17 cellular contexts compared by ENCODE assay signal in genomic region chr3:49333091-49333490, GRCh38. TPM values are rescaled to one million over a fixed set of nuclear protein-coding genes. Genes with fewer than 3 reads are reported as not detected.
DNase-seq lines count a peak whose midpoint lies in the region; ATAC-seq and TF ChIP-seq lines count a peak whose summit lies in the region.
"Had no signal": no experiment of that assay in that cellular context is flagged by ENCODE, and none has a peak within 500 bp of the region (broad histone marks: within the 10 kb centered on the region; RNA-seq: fewer than 3 reads in every experiment).

No MANE protein-coding gene starts in this region.

- H3K9me3 ChIP-seq in psoas muscle: no peaks in the 10 kb centered on the region
- H3K9me3 ChIP-seq: transverse colon had no signal

- 75 to 94% (median 88%) methylated on average over 3 of the region's 3 CpGs for WGBS in psoas muscle, 3 donors

- no peak overlapping the region for H3K4me3 ChIP-seq in Jurkat, Clone E6-1 (ENCODE audit: low read length)
- no peak overlapping the region for H3K4me3 ChIP-seq in psoas muscle
- H3K4me3 ChIP-seq: transverse colon had no signal

- intact Hi-C loops in psoas muscle (cut with DNase I): no loop called here

- no peaks in the 10 kb centered on the region for H3K27me3 ChIP-seq in psoas muscle (ENCODE audit: insufficient read depth in 3 of 3, low read length in 2 of 3)
- H3K27me3 ChIP-seq: transverse colon had no signal

- peak overlapping the region; percentile 80 for H3K27ac ChIP-seq in caudate nucleus (ENCODE audit: low read depth, low read length)
- peak overlapping the region; percentile 38 for H3K27ac ChIP-seq in psoas muscle

- peaks cover 12 to 92% of the 10 kb centered on the region in 2 donors for H3K36me3 ChIP-seq in psoas muscle (ENCODE audit: insufficient read depth in 1 of 2, low read depth in 1 of 2)

- no peak for ATAC-seq in psoas muscle
- no peak for ATAC-seq in HG03045 (IDR thresholded peaks at IDR 0.05; ENCODE audit: unreplicated experiment)
- ATAC-seq: left colon had no signal

- no peak for TF ChIP-seq CTCF in psoas muscle (IDR thresholded peaks at IDR 0.05)

- peaks cover 2% of the 10 kb centered on the region for H3K4me1 ChIP-seq in psoas muscle

- DNase-seq in activated CD4-positive, alpha-beta T cell treated with anti-CD3 and anti-CD28 coated beads, Interleukin-2, amount 50 U/mL, for 1 hour: peak; percentile 11
- DNase-seq in activated CD4-positive, alpha-beta T cell treated with anti-CD3 and anti-CD28 coated beads for 4 hours: no peak
- peak; percentile 22 for DNase-seq in Jurkat, Clone E6-1 (ENCODE audit: low read depth, low spot score)
- DNase-seq in caudate nucleus (lab: John Stamatoyannopoulos, UW): peak in 1 of 61 donors; percentile 17
- peak in 1 of 2 donors; percentile 6 for DNase-seq in psoas muscle
- DNase-seq in DMS79 treated with DMSO at 0.1 percent for 48 hours (lab: John Stamatoyannopoulos, UW): no peak
- no peak for DNase-seq in stimulated activated naive CD4-positive, alpha-beta T cell treated with Interleukin-2 at 50 U/mL for 16 hours (lab: John Stamatoyannopoulos, UW)
- DNase-seq: ACHN; activated CD8-positive, alpha-beta memory T cell treated with anti-CD3 and anti-CD28 coated beads for 24 hours; DMS79; effector CD8-positive, alpha-beta T cell; left colon; NK-92 treated with Interleukin-12 subunit alpha and Interleukin-12 subunit beta, amount 100 ng/mL, for 24 hours; small intestine; SW 1271; transverse colon had no signal

RNA-seq across cellular contexts. Expression of gene USP4, which starts 6.8 kb away (rescaled TPM):
- polyA plus RNA-seq in Jurkat, Clone E6-1 (2012; ENCODE audit: insufficient read depth, insufficient read length): 35.0 TPM
- total RNA-seq in psoas muscle: 10 to 100 TPM; 26.7 to 35.2 (median 31.1) TPM
- polyA plus RNA-seq in psoas muscle: 10 to 100 TPM; 16.3 to 21.2 (median 17.0) TPM

RNA-seq across cellular contexts. Expression of gene GPX1, which starts 25.1 kb away (rescaled TPM):
- polyA plus RNA-seq in Jurkat, Clone E6-1 (2012; ENCODE audit: insufficient read depth, insufficient read length): 208 TPM
- 100 to 1,000 TPM; 100 to 129 (median 116) TPM for total RNA-seq in psoas muscle
- polyA plus RNA-seq in psoas muscle: 100 to 1,000 TPM; 164 to 251 (median 189) TPM

RNA-seq across cellular contexts. Expression of gene C3orf62, which starts 56.1 kb away (rescaled TPM):
- polyA plus RNA-seq in Jurkat, Clone E6-1 (2012; ENCODE audit: insufficient read depth, insufficient read length): 9.1 TPM
- total RNA-seq in psoas muscle: 1 to 10 TPM; 1.7 to 2.0 (median 1.9) TPM
- polyA plus RNA-seq in psoas muscle: 1 to 10 TPM; 1.5 to 3.7 (median 2.8) TPM

Comparison
In these comparisons a context has a peak if more than half of its experiments do, and no peak if none do; other contexts are left out.
1. DNase-seq: peak in activated CD4-positive, alpha-beta T cell treated with anti-CD3 and anti-CD28 coated beads, Interleukin-2, amount 50 U/mL, for 1 hour (single experiment) and Jurkat, Clone E6-1 (single experiment); none in activated CD4-positive, alpha-beta T cell treated with anti-CD3 and anti-CD28 coated beads for 4 hours (0 of 2), DMS79 treated with DMSO at 0.1 percent for 48 hours (single experiment) and stimulated activated naive CD4-positive, alpha-beta T cell treated with Interleukin-2 at 50 U/mL for 16 hours (single experiment).